8 cellular contexts compared by ENCODE assay signal in genomic region chr1:41003640-41004220, GRCh38. TPM values are rescaled to one million over a fixed set of nuclear protein-coding genes. Genes with fewer than 3 reads are reported as not detected.
DNase-seq lines count a peak whose midpoint lies in the region; ATAC-seq and TF ChIP-seq lines count a peak whose summit lies in the region.

No MANE protein-coding gene starts in this region.

- H2AFZ ChIP-seq in SK-N-SH (ENCODE audit: low read depth) = no peak overlapping the region

- H3K27me3 Mint-ChIP-seq in activated naive CD4-positive, alpha-beta T cell treated with anti-CD3 and anti-CD28 coated beads for 36 hours (ENCODE audit: low read depth) = no peaks in the 10 kb centered on the region

- WGBS in SK-N-SH (ENCODE audit: low lambda C conversion rate) = 26% methylated on average over 7 of the region's 11 CpGs
- 22 to 26% methylated on average over 11 of the region's 11 CpGs for WGBS in aorta, 2 donors

- no peaks in the 10 kb centered on the region for H3K9me2 ChIP-seq in SK-N-SH

- TF ChIP-seq RAD21 in SK-N-SH (IDR thresholded peaks at IDR 0.05; ENCODE audit: low read length) = peak; percentile 71

- H3K9ac ChIP-seq in SK-N-SH = peak overlapping the region; percentile 12; the same call in 1 of the 2 replicates

- H4K20me1 ChIP-seq in SK-N-SH (ENCODE audit: insufficient read depth) = peaks cover 28% of the 10 kb centered on the region

- H3K9me3 ChIP-seq in SK-N-SH (no peaks in the 10 kb centered on the region), aorta (ENCODE audit: control insufficient read depth, low read length) (no peaks in the 10 kb centered on the region)

- H3K79me2 ChIP-seq in SK-N-SH (ENCODE audit: insufficient read depth) = peaks cover 53% of the 10 kb centered on the region; the same call in 1 of the 2 replicates

- POLR2A ChIA-PET in SK-N-SH (lab: Yijun Ruan, JAX) = interaction anchor here (2.2 kb wide), 1 partner anchor 24 kb away, joined by 14 read pairs; the partner anchor contains the start of gene CTPS1

- H3K27ac ChIP-seq in SK-N-SH (ENCODE audit: low read depth in 2 of 2, low read length in 1 of 2) = peak overlapping the region; percentile 75 to 82
- no peak overlapping the region for H3K27ac ChIP-seq in aorta (ENCODE audit: low read depth in 1 of 2, low read length in 2 of 2)

- peaks cover 63 to 67% of the 10 kb centered on the region in 2 experiments for H3K36me3 ChIP-seq in SK-N-SH (replicated peaks in 1 of 2; ENCODE audit: control insufficient read depth in 1 of 2, insufficient read depth in 2 of 2, low read length in 1 of 2)
- H3K36me3 ChIP-seq in aorta (ENCODE audit: control insufficient read depth in 1 of 2, insufficient read depth in 2 of 2, low read length in 1 of 2) = peaks cover 0 to 27% of the 10 kb centered on the region in 2 donors

- TF ChIP-seq EP300 in SK-N-SH (IDR thresholded peaks at IDR 0.05; ENCODE audit: borderline replicate concordance in 1 of 2, low read depth in 1 of 2, low read length in 1 of 2) = peak; percentile 51 to 86; a peak in 3 of 4 replicates

- peaks cover 38% of the 10 kb centered on the region for H3K4me1 Mint-ChIP-seq in activated naive CD4-positive, alpha-beta T cell treated with anti-CD3 and anti-CD28 coated beads for 36 hours (ENCODE audit: low read depth)

- ATAC-seq in GM21723 (IDR thresholded peaks at IDR 0.05; ENCODE audit: unreplicated experiment) = peak; percentile 97
- peak; percentile 93 for ATAC-seq in aorta (ENCODE audit: low FRiP score)

- intact Hi-C loops in activated naive CD4-positive, alpha-beta T cell treated with anti-CD3 and anti-CD28 coated beads for 36 hours (cut with micrococcal nuclease) = loop anchor here (1.0 kb wide), 5 partner anchors 19 to 239 kb away; partner anchors contain the start of genes CITED4, CTPS1 and SCMH1
- intact Hi-C loops in aorta (cut with DNase I) = no loop called here

- CTCF ChIA-PET in SK-N-SH (lab: Yijun Ruan, JAX) = interaction anchor here (0.7 to 3.0 kb wide), 13 partner anchors 8 to 155 kb away, joined by 3 to 16 read pairs (median 4); partner anchors contain the start of gene CTPS1
- CTCF ChIA-PET in activated naive CD4-positive, alpha-beta T cell treated with anti-CD3 and anti-CD28 coated beads for 36 hours (lab: Charles Lee) = interaction anchor here (0.8 to 1.4 kb wide), 6 partner anchors 20 to 312 kb away, joined by 3 to 22 read pairs (median 3); partner anchors contain the start of gene NFYC

- no peak overlapping the region for H3K4me3 ChIP-seq in SK-N-SH (ENCODE audit: low read depth in 2 of 2, low read length in 1 of 2)
- H3K4me3 ChIP-seq in aorta (ENCODE audit: low read length in 2 of 2) = no peak overlapping the region

- H3K4me3 Mint-ChIP-seq in activated naive CD4-positive, alpha-beta T cell treated with anti-CD3 and anti-CD28 coated beads for 36 hours = no peak overlapping the region

- peak; percentile 72 for TF ChIP-seq CTCF in SK-N-SH (IDR thresholded peaks at IDR 0.05)

- peaks cover 62% of the 10 kb centered on the region for H3K36me3 Mint-ChIP-seq in activated naive CD4-positive, alpha-beta T cell treated with anti-CD3 and anti-CD28 coated beads for 36 hours (ENCODE audit: low read depth)

- no peak overlapping the region for H3K4me2 ChIP-seq in SK-N-SH

- H3K27ac Mint-ChIP-seq in activated naive CD4-positive, alpha-beta T cell treated with anti-CD3 and anti-CD28 coated beads for 36 hours = no peak overlapping the region

- H3K9me3 Mint-ChIP-seq in activated naive CD4-positive, alpha-beta T cell treated with anti-CD3 and anti-CD28 coated beads for 36 hours = no peaks in the 10 kb centered on the region

- H3K4me1 ChIP-seq in SK-N-SH (ENCODE audit: control insufficient read depth in 1 of 2, insufficient read depth in 2 of 2, low read depth in 1 of 2, low read length in 1 of 2) = peaks cover 12 to 18% of the 10 kb centered on the region in 2 experiments
- H3K4me1 ChIP-seq in aorta (ENCODE audit: control insufficient read depth in 1 of 2, insufficient read depth in 2 of 2, low read length in 2 of 2) = no peaks in the 10 kb centered on the region

- peaks cover 46% of the 10 kb centered on the region for H3F3A ChIP-seq in SK-N-SH (replicated peaks; ENCODE audit: insufficient read depth)

- DNase-seq in EH (ENCODE audit: low read depth) = peak; percentile 100
- DNase-seq in KG1 (lab: John Stamatoyannopoulos, UW) = peak; percentile 88
- peak; percentile 86 for DNase-seq in SK-N-SH
- peak; percentile 98 for DNase-seq in activated naive CD4-positive, alpha-beta T cell treated with anti-CD3 and anti-CD28 coated beads for 36 hours
- DNase-seq in glomerular endothelial cell (ENCODE audit: extremely low read depth, low read depth, low spot score) = peak; percentile 83
- peak; percentile 91 for DNase-seq in putamen (ENCODE audit: low spot score)
- peak; percentile 93 to 95 for DNase-seq in aorta

- no peaks in the 10 kb centered on the region for H3K27me3 ChIP-seq in SK-N-SH (ENCODE audit: insufficient read depth)
- H3K27me3 ChIP-seq in aorta (ENCODE audit: control insufficient read depth in 1 of 2, insufficient read depth in 2 of 2, low read length in 1 of 2) = no peaks in the 10 kb centered on the region

TF ChIP-seq in SK-N-SH, 30 proteins besides CTCF, POLR2A, EP300 and RAD21 (continues in another document):
- TF ChIP-seq, protein P1, sequence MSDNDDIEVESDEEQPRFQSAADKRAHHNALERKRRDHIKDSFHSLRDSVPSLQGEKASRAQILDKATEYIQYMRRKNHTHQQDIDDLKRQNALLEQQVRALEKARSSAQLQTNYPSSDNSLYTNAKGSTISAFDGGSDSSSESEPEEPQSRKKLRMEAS (IDR thresholded peaks at IDR 0.05; ENCODE audit: low read depth) = peak; percentile 99
- TF ChIP-seq USF2 (IDR thresholded peaks at IDR 0.05; ENCODE audit: borderline replicate concordance, low read depth, low read length) (peak; percentile 62), POLR2AphosphoS5 (IDR thresholded peaks at IDR 0.05; ENCODE audit: low read depth, low read length) (peak; percentile 64; the same call in 1 of the 2 replicates), MXI1 (IDR thresholded peaks at IDR 0.05; ENCODE audit: low read depth, low read length) (peak; percentile 100), PBX3 (IDR thresholded peaks at IDR 0.05) (peak; percentile 85), TCF12 (IDR thresholded peaks at IDR 0.05) (peak; percentile 92), CHD2 (IDR thresholded peaks at IDR 0.05; ENCODE audit: low read length, partially characterized antibody) (peak; percentile 62), SIN3A (IDR thresholded peaks at IDR 0.05; ENCODE audit: borderline replicate concordance, low read depth, low read length) (peak; percentile 98)
- TF ChIP-seq, protein P2, sequence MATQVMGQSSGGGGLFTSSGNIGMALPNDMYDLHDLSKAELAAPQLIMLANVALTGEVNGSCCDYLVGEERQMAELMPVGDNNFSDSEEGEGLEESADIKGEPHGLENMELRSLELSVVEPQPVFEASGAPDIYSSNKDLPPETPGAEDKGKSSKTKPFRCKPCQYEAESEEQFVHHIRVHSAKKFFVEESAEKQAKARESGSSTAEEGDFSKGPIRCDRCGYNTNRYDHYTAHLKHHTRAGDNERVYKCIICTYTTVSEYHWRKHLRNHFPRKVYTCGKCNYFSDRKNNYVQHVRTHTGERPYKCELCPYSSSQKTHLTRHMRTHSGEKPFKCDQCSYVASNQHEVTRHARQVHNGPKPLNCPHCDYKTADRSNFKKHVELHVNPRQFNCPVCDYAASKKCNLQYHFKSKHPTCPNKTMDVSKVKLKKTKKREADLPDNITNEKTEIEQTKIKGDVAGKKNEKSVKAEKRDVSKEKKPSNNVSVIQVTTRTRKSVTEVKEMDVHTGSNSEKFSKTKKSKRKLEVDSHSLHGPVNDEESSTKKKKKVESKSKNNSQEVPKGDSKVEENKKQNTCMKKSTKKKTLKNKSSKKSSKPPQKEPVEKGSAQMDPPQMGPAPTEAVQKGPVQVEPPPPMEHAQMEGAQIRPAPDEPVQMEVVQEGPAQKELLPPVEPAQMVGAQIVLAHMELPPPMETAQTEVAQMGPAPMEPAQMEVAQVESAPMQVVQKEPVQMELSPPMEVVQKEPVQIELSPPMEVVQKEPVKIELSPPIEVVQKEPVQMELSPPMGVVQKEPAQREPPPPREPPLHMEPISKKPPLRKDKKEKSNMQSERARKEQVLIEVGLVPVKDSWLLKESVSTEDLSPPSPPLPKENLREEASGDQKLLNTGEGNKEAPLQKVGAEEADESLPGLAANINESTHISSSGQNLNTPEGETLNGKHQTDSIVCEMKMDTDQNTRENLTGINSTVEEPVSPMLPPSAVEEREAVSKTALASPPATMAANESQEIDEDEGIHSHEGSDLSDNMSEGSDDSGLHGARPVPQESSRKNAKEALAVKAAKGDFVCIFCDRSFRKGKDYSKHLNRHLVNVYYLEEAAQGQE (IDR thresholded peaks at IDR 0.05; ENCODE audit: low read depth, low read length) = no peak

RNA-seq across cellular contexts. Expression of gene SLFNL1, which starts 17.8 kb away (rescaled TPM):
- 0.16 and 0.26 TPM in 2 replicates for polyA plus RNA-seq in SK-N-SH (2012; rRNA removed)
- polyA plus RNA-seq in SK-N-SH (2012; cell fraction: cytosol; rRNA removed) = 0.04 TPM in 2 replicates
- polyA plus RNA-seq in SK-N-SH (2012; cell fraction: nucleus; rRNA removed) = 1.4 and 1.6 TPM in 2 replicates
- total RNA-seq in activated naive CD4-positive, alpha-beta T cell treated with anti-CD3 and anti-CD28 coated beads for 36 hours = under 1 TPM; 0.10 to 0.12 TPM
- 0.05 and 0.18 TPM in 2 replicates for total RNA-seq in glomerular endothelial cell
- 1 to 10 TPM in 1 of 2 donors, under 1 TPM in 1; 0.69 to 1.0 TPM for total RNA-seq in aorta
- under 1 TPM; 0.38 to 0.51 TPM for polyA plus RNA-seq in aorta

RNA-seq across cellular contexts. Expression of gene CTPS1, which starts 24.2 kb away (rescaled TPM):
- polyA plus RNA-seq in SK-N-SH (2012; rRNA removed) = 34.4 and 34.5 TPM in 2 replicates
- polyA plus RNA-seq in SK-N-SH (2012; cell fraction: cytosol; rRNA removed) = 39.7 and 42.6 TPM in 2 replicates
- 50.4 and 68.0 TPM in 2 replicates for polyA plus RNA-seq in SK-N-SH (2012; cell fraction: nucleus; rRNA removed)
- 10 to 100 TPM; 74.9 to 75.1 TPM for total RNA-seq in activated naive CD4-positive, alpha-beta T cell treated with anti-CD3 and anti-CD28 coated beads for 36 hours
- 38.7 and 69.9 TPM in 2 replicates for total RNA-seq in glomerular endothelial cell
- total RNA-seq in aorta = 10 to 100 TPM; 29.9 to 60.6 TPM
- 10 to 100 TPM; 26.7 to 60.2 TPM for polyA plus RNA-seq in aorta

Comparison
In these comparisons a context has a peak if more than half of its experiments do, and no peak if none do; other contexts are left out.
1. H3K27ac ChIP-seq: peak in SK-N-SH (2 of 2); none in aorta (0 of 2).
2. Peak in every context shown above with its lines, with median percentiles within 50 percentile points of each other: DNase-seq.